ENCODE assay signal across 11 cellular contexts in the genomic region with DNA sequence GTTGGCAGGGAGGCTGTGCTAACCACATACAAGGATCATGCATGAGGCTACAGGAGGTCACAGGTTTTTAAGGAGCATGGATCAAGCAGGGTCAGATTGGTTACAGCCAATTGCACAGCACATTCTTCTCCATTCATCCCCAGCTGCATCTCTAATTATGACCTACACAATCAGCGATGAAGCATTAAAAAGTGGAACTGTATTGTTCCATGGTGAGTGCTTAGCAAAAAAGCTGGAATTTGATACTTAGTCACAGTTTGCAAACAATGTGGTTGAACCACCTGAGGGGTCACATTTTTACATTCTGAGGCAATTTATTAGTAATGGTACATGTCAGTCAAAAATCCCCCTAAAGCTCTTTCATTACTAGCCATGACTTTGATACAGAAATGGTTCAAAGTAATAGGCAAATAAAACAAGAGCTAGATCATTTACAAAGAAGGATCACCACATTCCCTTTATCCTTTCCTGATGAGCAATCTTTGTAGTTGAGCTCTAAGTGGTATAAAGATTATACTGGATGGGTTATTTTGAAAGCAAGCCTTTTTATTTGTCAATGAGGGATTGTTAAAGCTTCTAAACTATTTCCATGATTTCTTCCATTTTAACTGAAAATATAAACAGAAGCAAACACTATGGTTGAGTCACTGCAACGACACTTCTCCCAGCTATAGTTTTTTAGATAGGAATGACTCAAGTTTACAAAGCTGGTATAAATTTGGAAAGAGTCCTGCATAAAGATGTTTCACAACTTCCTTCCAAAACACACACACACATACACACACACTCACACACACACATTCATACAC.
A peak's percentile ranks its signal among the peaks of the same experiment; 100 is the strongest.
DNase-seq lines count a peak whose midpoint lies in the region; ATAC-seq and TF ChIP-seq lines count a peak whose summit lies in the region.
"Had no signal": no experiment of that assay in that cellular context is flagged by ENCODE, and none has a peak within 500 bp of the region (broad histone marks: within the 10 kb centered on the region; RNA-seq: fewer than 3 reads in every experiment).

No MANE protein-coding gene starts in this region.

- DNase-seq in AG08396 (ENCODE audit: low spot score) (peak; percentile 46), HS-5 (ENCODE audit: low read depth) (peak; percentile 81), glomerular visceral epithelial cell (ENCODE audit: extremely low spot score) (peak; percentile 89), NCI-H187 (lab: John Stamatoyannopoulos, UW) (no peak)
- DNase-seq: esophagus squamous epithelium, occipital lobe, SHP77 had no signal

- ATAC-seq in SK-N-SH treated with all-trans-retinoic acid at 6 μM for 48 hours: peak; percentile 82
- no peak for ATAC-seq in GM21576 (IDR thresholded peaks at IDR 0.05; ENCODE audit: unreplicated experiment)
- no peak for ATAC-seq in HG03432 (IDR thresholded peaks at IDR 0.05; ENCODE audit: unreplicated experiment)
- no peak for ATAC-seq in HG02588 (IDR thresholded peaks at IDR 0.05; ENCODE audit: unreplicated experiment)

TF ChIP-seq in SK-N-SH treated with all-trans-retinoic acid at 6 μM for 48 hours, 23 proteins besides CTCF, POLR2A, EP300 and RAD21:
- TF ChIP-seq PATZ1 (CRISPR knock-in tag; IDR thresholded peaks at IDR 0.05; ENCODE audit: borderline replicate concordance) (no peak), ISL1 (CRISPR knock-in tag; IDR thresholded peaks at IDR 0.05) (peak; percentile 67)

Comparison
In these comparisons a context has a peak if more than half of its experiments do, and no peak if none do; other contexts are left out.
1. DNase-seq: peak in AG08396 (single experiment), HS-5 (single experiment) and glomerular visceral epithelial cell (single experiment); none in NCI-H187 (0 of 2).